In genomic region chr21:41766051-41766882, GRCh38 we compare ENCODE assay signal across 8 cellular contexts.
DNase-seq lines count a peak whose midpoint lies in the region; ATAC-seq and TF ChIP-seq lines count a peak whose summit lies in the region.

No MANE protein-coding gene starts in this region.

- H3K9me3 ChIP-seq in mucosa of stomach (ENCODE audit: control insufficient read depth, low read length): no peaks in the 10 kb centered on the region

- peaks cover 25 to 29% of the 10 kb centered on the region in 2 donors for H3K4me1 Mint-ChIP-seq in effector memory CD8-positive, alpha-beta T cell (ENCODE audit: low read depth in 2 of 2)

- ATAC-seq in effector memory CD8-positive, alpha-beta T cell (replicated peaks): no peak

- H3K9me3 Mint-ChIP-seq in effector memory CD8-positive, alpha-beta T cell: no peaks in the 10 kb centered on the region

- H3K27ac Mint-ChIP-seq in effector memory CD8-positive, alpha-beta T cell: no peak overlapping the region

- TF ChIP-seq RAD21 in Ishikawa (IDR thresholded peaks at IDR 0.05; ENCODE audit: low read depth): no peak

- peak overlapping the region; percentile 88 for H3K9ac ChIP-seq in mucosa of stomach (ENCODE audit: low read length)

- H3K27me3 ChIP-seq in mucosa of stomach (ENCODE audit: control insufficient read depth, insufficient read depth, low read length): peaks cover 39% of the 10 kb centered on the region

- H3K36me3 Mint-ChIP-seq in effector memory CD8-positive, alpha-beta T cell (ENCODE audit: insufficient read depth): no peaks in the 10 kb centered on the region

- TF ChIP-seq EP300 in Ishikawa (IDR thresholded peaks at IDR 0.05; ENCODE audit: borderline replicate concordance): no peak

- H3K4me1 ChIP-seq in mucosa of stomach (ENCODE audit: control insufficient read depth, insufficient read depth, low read length): peaks cover 59% of the 10 kb centered on the region

- TF ChIP-seq CTCF in AG04449 (IDR thresholded peaks at IDR 0.05; ENCODE audit: insufficient read depth, low read length, missing control alignments): no peak

- no peaks in the 10 kb centered on the region for H3K36me3 ChIP-seq in mucosa of stomach (ENCODE audit: control insufficient read depth, insufficient read depth, low read length)

- POLR2A ChIA-PET in AG04449 (lab: Yijun Ruan, JAX): no interaction called here

- CTCF ChIA-PET in AG04449 (lab: Yijun Ruan, JAX): interaction anchor here (0.8 to 2.0 kb wide), 4 partner anchors 11 to 155 kb away, joined by 3 to 8 read pairs (median 4); no protein-coding TSS in a partner anchor

- no peak for DNase-seq in AG04449 (ENCODE audit: low read depth, low spot score)
- no peak for DNase-seq in effector memory CD8-positive, alpha-beta T cell
- no peak for DNase-seq in HuH-7.5 (ENCODE audit: low spot score)
- DNase-seq in EL: no peak
- no peak for DNase-seq in NCI-H1694 (lab: John Stamatoyannopoulos, UW)
- no peak for DNase-seq in germinal center (ENCODE audit: low spot score)

- H3K27me3 Mint-ChIP-seq in effector memory CD8-positive, alpha-beta T cell: peaks cover 80 to 92% of the 10 kb centered on the region in 2 donors

- H3K4me3 ChIP-seq in AG04449 (ENCODE audit: low read depth, low read length) (peak overlapping the region; percentile 66), mucosa of stomach (ENCODE audit: low read length) (peak overlapping the region; percentile 66)

- H3K4me3 Mint-ChIP-seq in effector memory CD8-positive, alpha-beta T cell: peak overlapping the region; percentile 72 to 82

TF ChIP-seq in Ishikawa, 13 proteins besides CTCF, POLR2A, EP300 and RAD21:
- TF ChIP-seq ZBTB7A (IDR thresholded peaks at IDR 0.05; ENCODE audit: low read depth) (peak; percentile 67; the same call in 1 of the 2 replicates), TAF1 (IDR thresholded peaks at IDR 0.05; ENCODE audit: low read depth) (no peak)
